In the genomic region with DNA sequence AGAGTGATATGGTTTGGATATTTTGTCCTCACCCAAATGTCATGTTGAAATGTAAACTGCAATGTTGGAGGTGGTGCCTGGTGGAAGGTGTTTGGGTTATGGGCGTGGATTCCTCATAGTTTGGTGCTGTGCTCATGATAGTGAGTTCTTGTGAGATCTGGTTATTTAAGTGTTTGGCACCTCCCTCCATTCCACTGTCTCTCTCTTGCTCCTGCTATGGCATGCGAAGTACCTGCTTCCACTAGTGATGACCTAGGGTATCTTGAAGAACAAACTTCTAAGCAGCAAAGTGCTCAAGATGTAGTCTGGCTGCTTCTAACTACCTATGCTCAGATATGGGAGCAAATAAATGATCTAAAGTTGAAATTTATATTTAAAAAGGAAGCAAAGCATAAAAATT, we compare ENCODE assay signal across 1 cellular context.
TF ChIP-seq lines count a peak whose summit lies in the region.

No MANE protein-coding gene starts in this region.

TF ChIP-seq in GM23338, 12 proteins besides CTCF, POLR2A, EP300 and RAD21 (continued from another document):
- TF ChIP-seq, protein P1, sequence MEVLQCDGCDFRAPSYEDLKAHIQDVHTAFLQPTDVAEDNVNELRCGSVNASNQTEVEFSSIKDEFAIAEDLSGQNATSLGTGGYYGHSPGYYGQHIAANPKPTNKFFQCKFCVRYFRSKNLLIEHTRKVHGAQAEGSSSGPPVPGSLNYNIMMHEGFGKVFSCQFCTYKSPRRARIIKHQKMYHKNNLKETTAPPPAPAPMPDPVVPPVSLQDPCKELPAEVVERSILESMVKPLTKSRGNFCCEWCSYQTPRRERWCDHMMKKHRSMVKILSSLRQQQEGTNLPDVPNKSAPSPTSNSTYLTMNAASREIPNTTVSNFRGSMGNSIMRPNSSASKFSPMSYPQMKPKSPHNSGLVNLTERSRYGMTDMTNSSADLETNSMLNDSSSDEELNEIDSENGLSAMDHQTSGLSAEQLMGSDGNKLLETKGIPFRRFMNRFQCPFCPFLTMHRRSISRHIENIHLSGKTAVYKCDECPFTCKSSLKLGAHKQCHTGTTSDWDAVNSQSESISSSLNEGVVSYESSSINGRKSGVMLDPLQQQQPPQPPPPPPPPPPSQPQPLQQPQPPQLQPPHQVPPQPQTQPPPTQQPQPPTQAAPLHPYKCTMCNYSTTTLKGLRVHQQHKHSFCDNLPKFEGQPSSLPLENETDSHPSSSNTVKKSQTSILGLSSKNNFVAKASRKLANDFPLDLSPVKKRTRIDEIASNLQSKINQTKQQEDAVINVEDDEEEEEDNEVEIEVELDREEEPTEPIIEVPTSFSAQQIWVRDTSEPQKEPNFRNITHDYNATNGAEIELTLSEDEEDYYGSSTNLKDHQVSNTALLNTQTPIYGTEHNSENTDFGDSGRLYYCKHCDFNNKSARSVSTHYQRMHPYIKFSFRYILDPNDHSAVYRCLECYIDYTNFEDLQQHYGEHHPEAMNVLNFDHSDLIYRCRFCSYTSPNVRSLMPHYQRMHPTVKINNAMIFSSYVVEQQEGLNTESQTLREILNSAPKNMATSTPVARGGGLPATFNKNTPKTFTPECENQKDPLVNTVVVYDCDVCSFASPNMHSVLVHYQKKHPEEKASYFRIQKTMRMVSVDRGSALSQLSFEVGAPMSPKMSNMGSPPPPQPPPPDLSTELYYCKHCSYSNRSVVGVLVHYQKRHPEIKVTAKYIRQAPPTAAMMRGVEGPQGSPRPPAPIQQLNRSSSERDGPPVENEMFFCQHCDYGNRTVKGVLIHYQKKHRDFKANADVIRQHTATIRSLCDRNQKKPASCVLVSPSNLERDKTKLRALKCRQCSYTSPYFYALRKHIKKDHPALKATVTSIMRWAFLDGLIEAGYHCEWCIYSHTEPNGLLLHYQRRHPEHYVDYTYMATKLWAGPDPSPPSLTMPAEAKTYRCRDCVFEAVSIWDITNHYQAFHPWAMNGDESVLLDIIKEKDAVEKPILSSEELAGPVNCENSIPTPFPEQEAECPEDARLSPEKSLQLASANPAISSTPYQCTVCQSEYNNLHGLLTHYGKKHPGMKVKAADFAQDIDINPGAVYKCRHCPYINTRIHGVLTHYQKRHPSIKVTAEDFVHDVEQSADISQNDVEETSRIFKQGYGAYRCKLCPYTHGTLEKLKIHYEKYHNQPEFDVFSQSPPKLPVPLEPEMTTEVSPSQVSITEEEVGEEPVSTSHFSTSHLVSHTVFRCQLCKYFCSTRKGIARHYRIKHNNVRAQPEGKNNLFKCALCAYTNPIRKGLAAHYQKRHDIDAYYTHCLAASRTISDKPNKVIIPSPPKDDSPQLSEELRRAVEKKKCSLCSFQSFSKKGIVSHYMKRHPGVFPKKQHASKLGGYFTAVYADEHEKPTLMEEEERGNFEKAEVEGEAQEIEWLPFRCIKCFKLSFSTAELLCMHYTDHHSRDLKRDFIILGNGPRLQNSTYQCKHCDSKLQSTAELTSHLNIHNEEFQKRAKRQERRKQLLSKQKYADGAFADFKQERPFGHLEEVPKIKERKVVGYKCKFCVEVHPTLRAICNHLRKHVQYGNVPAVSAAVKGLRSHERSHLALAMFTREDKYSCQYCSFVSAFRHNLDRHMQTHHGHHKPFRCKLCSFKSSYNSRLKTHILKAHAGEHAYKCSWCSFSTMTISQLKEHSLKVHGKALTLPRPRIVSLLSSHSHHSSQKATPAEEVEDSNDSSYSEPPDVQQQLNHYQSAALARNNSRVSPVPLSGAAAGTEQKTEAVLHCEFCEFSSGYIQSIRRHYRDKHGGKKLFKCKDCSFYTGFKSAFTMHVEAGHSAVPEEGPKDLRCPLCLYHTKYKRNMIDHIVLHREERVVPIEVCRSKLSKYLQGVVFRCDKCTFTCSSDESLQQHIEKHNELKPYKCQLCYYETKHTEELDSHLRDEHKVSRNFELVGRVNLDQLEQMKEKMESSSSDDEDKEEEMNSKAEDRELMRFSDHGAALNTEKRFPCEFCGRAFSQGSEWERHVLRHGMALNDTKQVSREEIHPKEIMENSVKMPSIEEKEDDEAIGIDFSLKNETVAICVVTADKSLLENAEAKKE (CRISPR knock-in tag; IDR thresholded peaks at IDR 0.05) = no peak
- no peak for TF ChIP-seq JUNB (IDR thresholded peaks at IDR 0.05; ENCODE audit: unreplicated experiment)
- no peak for TF ChIP-seq EZH2phosphoT487 (IDR thresholded peaks at IDR 0.05; ENCODE audit: unreplicated experiment)
- no peak for TF ChIP-seq NANOG (IDR thresholded peaks at IDR 0.05; ENCODE audit: borderline replicate concordance)
- TF ChIP-seq, protein P2, sequence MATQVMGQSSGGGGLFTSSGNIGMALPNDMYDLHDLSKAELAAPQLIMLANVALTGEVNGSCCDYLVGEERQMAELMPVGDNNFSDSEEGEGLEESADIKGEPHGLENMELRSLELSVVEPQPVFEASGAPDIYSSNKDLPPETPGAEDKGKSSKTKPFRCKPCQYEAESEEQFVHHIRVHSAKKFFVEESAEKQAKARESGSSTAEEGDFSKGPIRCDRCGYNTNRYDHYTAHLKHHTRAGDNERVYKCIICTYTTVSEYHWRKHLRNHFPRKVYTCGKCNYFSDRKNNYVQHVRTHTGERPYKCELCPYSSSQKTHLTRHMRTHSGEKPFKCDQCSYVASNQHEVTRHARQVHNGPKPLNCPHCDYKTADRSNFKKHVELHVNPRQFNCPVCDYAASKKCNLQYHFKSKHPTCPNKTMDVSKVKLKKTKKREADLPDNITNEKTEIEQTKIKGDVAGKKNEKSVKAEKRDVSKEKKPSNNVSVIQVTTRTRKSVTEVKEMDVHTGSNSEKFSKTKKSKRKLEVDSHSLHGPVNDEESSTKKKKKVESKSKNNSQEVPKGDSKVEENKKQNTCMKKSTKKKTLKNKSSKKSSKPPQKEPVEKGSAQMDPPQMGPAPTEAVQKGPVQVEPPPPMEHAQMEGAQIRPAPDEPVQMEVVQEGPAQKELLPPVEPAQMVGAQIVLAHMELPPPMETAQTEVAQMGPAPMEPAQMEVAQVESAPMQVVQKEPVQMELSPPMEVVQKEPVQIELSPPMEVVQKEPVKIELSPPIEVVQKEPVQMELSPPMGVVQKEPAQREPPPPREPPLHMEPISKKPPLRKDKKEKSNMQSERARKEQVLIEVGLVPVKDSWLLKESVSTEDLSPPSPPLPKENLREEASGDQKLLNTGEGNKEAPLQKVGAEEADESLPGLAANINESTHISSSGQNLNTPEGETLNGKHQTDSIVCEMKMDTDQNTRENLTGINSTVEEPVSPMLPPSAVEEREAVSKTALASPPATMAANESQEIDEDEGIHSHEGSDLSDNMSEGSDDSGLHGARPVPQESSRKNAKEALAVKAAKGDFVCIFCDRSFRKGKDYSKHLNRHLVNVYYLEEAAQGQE (IDR thresholded peaks at IDR 0.05; ENCODE audit: unreplicated experiment) = no peak
- no peak for TF ChIP-seq ZNF114 (CRISPR knock-in tag; IDR thresholded peaks at IDR 0.05)
- no peak for TF ChIP-seq ZNF331 (CRISPR knock-in tag; IDR thresholded peaks at IDR 0.05; ENCODE audit: low read depth)
